ENCODE assay signal across 15 cellular contexts in the genomic region with DNA sequence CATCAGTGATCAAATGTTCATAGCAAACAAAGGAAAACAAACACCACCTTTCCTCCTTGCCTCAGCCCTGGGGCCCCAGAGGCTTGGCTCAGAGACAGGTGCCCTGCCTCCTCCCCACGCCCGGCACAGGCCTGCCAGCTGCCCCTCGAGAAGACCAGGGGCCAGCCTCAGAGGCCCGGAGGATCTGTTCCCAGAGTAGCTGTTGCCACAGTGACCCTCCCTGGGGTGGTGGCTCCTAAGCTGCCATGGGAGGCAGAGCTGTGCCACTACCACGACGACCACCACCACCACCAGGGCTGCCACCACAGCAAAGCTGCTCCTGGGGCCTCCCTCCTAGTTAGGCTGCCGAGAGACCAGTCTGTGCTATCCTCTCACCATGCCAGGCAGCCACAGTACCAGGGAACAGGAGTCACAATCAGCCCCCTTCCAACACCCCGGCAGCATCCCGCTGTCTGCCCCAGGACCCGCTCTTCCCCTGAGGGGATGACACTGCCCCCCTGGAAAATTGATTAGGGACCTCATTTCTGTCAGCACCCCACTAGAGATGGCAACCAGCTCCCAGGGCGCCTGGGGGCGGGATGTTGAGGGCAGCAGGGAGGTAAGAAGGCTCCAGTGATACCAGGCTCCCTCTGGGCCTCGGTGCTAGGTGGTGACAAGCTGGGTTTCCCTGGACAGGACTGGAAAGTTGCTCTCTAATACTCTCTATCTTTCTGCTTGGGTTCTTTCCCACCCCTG. TPM values are rescaled to one million over a fixed set of nuclear protein-coding genes. Genes with fewer than 3 reads are reported as not detected.
DNase-seq lines count a peak whose midpoint lies in the region; ATAC-seq lines count a peak whose summit lies in the region.
"Had no signal": no experiment of that assay in that cellular context is flagged by ENCODE, and none has a peak within 500 bp of the region (broad histone marks: within the 10 kb centered on the region; RNA-seq: fewer than 3 reads in every experiment).

No MANE protein-coding gene starts in this region.

- peak; percentile 57 for DNase-seq in NCI-H748 (lab: John Stamatoyannopoulos, UW; ENCODE audit: unreplicated experiment)
- DNase-seq in NCI-H748 treated with DMSO at 0.1 percent for 48 hours (lab: John Stamatoyannopoulos, UW): no peak
- DNase-seq in NCI-H146 treated with DMSO at 0.1 percent for 48 hours (lab: John Stamatoyannopoulos, UW; ENCODE audit: unreplicated experiment): peak; percentile 62
- DNase-seq in SJCRH30: peak; percentile 41 to 66
- DNase-seq in retina: peak; percentile 25
- DNase-seq in mucosa of gallbladder (ENCODE audit: low spot score): no peak
- no peak for DNase-seq in HK-2 (ENCODE audit: unreplicated experiment)
- DNase-seq: activated naive CD4-positive, alpha-beta T cell treated with anti-CD3 and anti-CD28 coated beads for 36 hours; left ventricle myocardium superior; nephron progenitor cell; stimulated activated naive CD8-positive, alpha-beta T cell treated with anti-CD3 and anti-CD28 coated beads, Interleukin-15, amount 100 ng/mL, for 72 hours had no signal

- no peak for ATAC-seq in HG03095 (IDR thresholded peaks at IDR 0.05; ENCODE audit: unreplicated experiment)
- ATAC-seq: left ventricle myocardium superior; sciatic nerve; stimulated activated naive CD8-positive, alpha-beta T cell treated with anti-CD3 and anti-CD28 coated beads, Interleukin-15, amount 100 ng/mL, for 72 hours had no signal

- H3K4me1 ChIP-seq in SJCRH30: peaks cover 44% of the 10 kb centered on the region
- H3K4me1 ChIP-seq: HAP-1 had no signal

- H3K9me3 ChIP-seq in SJCRH30 (replicated peaks): no peaks in the 10 kb centered on the region
- H3K9me3 ChIP-seq: HAP-1 had no signal

- 0 out of 2 replicates have a peak, but pooled peaks cover 1% of the 10 kb centered on the region for H3K27me3 ChIP-seq in SJCRH30
- H3K27me3 ChIP-seq: dorsolateral prefrontal cortex had no signal

- no peak overlapping the region for H3K4me3 ChIP-seq in SJCRH30
- H3K4me3 ChIP-seq: dorsolateral prefrontal cortex, HAP-1 had no signal

- H3K27ac ChIP-seq in SJCRH30: no peak overlapping the region
- H3K27ac ChIP-seq: dorsolateral prefrontal cortex had no signal

- H3K36me3 ChIP-seq in SJCRH30: no peaks in the 10 kb centered on the region
- H3K36me3 ChIP-seq: HAP-1 had no signal

RNA-seq across cellular contexts. Expression of gene KCNC4, which starts 30.5 kb away (rescaled TPM):
- total RNA-seq in SJCRH30 (2014; rRNA removed; shearing (Covaris generic)): 0.61 and 0.99 TPM in 2 replicates
- 25.5 TPM for total RNA-seq in mucosa of gallbladder

Comparison
In these comparisons a context has a peak if more than half of its experiments do, and no peak if none do; other contexts are left out.
1. DNase-seq: peak in NCI-H748 (single experiment), NCI-H146 treated with DMSO at 0.1 percent for 48 hours (single experiment), SJCRH30 (2 of 2) and retina (single experiment); none in NCI-H748 treated with DMSO at 0.1 percent for 48 hours (single experiment), mucosa of gallbladder (single experiment) and HK-2 (single experiment).
2. RNA of gene KCNC4, which starts 30.5 kb away (total RNA-seq): 25.5 TPM in mucosa of gallbladder (single experiment); 0.61 to 0.99 TPM in SJCRH30; every median in the first group is over 10 times any median in the second.